ENCODE assay signal across 8 cellular contexts in the genomic region with DNA sequence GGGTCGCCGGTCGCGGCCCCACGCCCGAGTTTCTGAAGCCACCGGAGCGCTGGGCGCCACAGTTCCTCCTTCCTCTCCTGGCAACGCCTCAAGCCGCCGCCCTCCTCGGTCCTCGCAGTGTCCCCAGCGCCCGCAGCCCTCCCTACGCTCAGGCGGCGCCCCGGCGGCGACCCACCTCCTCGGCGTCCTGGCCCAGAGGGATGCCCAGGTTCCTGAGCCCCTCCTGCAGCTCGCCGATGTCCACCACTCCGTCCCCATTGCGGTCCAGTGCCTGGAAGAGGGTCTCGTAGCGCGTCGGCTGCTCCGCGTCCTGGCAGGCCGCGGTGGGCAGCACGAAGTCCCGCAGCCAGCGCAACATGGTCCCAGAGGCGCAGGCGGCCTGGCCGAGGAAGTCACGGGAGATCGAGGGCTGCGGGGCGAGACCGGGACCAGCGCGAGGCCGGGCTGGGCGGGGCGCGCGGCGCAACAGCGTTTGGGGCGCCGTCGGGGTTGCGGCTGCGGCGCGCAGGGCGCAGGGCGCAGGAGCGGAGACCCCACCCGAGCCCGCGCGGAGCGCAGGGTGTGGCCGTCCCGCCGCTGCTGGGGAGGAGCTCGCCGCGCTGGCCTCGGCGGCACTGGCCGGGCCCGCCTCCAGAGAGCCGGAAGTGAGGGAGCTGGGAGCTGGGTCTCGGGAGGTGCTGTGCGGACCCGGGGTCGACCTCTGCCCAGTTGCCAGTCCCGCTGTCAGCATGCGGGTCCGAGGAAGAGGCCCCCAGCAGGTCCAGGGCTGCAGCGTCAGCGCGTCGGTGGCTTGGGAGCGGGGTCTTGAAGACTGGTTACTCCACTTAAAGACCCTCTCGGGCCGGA. TPM values are rescaled to one million over a fixed set of nuclear protein-coding genes. Genes with fewer than 3 reads are reported as not detected.
DNase-seq lines count a peak whose midpoint lies in the region; ATAC-seq and FAIRE-seq lines count a peak whose summit lies in the region.

A gene (minus strand): TSS at position 563 of the 846 bp plus-strand sequence. CDS start 205 bp downstream, at position 358.

- peaks cover 21 to 36% of the 10 kb centered on the region in 2 donors for H3K4me1 Mint-ChIP-seq in natural killer cell treated with Interleukin-12 subunit alpha and Interleukin-12 subunit beta and Interleukin-15 and Interleukin-18, amount 100 ng/mL, for 72 hours (ENCODE audit: low read depth in 2 of 2)

- H3K4me3 Mint-ChIP-seq in natural killer cell treated with Interleukin-12 subunit alpha and Interleukin-12 subunit beta and Interleukin-15 and Interleukin-18, amount 100 ng/mL, for 72 hours = peak within 1 kb of the TSS; percentile 90

- peak; percentile 77 for ATAC-seq in GM19468 (IDR thresholded peaks at IDR 0.05; ENCODE audit: extremely low read depth, unreplicated experiment)
- ATAC-seq in natural killer cell treated with Interleukin-12 subunit alpha and Interleukin-12 subunit beta and Interleukin-15 and Interleukin-18, amount 100 ng/mL, for 72 hours = peak; percentile 99
- ATAC-seq in stimulated activated naive CD8-positive, alpha-beta T cell treated with anti-CD3 and anti-CD28 coated beads, Interleukin-15, Interleukin-2, amounts not matched to agents 100 U/mL and 50 U/mL, for 24 hours = peak; percentile 97

- no peak for FAIRE-seq in HTR-8/SVneo (lab: Jason Lieb, UNC)

- peaks cover 11% of the 10 kb centered on the region for H3K36me3 Mint-ChIP-seq in natural killer cell treated with Interleukin-12 subunit alpha and Interleukin-12 subunit beta and Interleukin-15 and Interleukin-18, amount 100 ng/mL, for 72 hours

- peak; percentile 54 for DNase-seq in COLO829 (ENCODE audit: low spot score)
- DNase-seq in HTR-8/SVneo (ENCODE audit: insufficient read length, low spot score) = peak; percentile 56
- peak; percentile 89 for DNase-seq in RPMI7951 (ENCODE audit: low read depth)
- peak; percentile 63 for DNase-seq in activated T-helper 9 cell treated with anti-CD3 and anti-CD28 coated beads, Interleukin-2, amount 50 U/mL, for 16 hours (ENCODE audit: low read depth)
- DNase-seq in fibroblast of peridontal ligament (ENCODE audit: extremely low read depth) = peak; percentile 65
- DNase-seq in natural killer cell treated with Interleukin-12 subunit alpha and Interleukin-12 subunit beta and Interleukin-15 and Interleukin-18, amount 100 ng/mL, for 72 hours (ENCODE audit: low spot score) = peak; percentile 81
- DNase-seq in stimulated activated naive CD8-positive, alpha-beta T cell treated with anti-CD3 and anti-CD28 coated beads, Interleukin-15, Interleukin-2, amounts not matched to agents 100 U/mL and 50 U/mL, for 24 hours = peak; percentile 82

- peaks cover 6 to 13% of the 10 kb centered on the region in 2 donors for H3K27me3 Mint-ChIP-seq in natural killer cell treated with Interleukin-12 subunit alpha and Interleukin-12 subunit beta and Interleukin-15 and Interleukin-18, amount 100 ng/mL, for 72 hours

- peak within 1 kb of the TSS; percentile 65 to 84 for H3K27ac Mint-ChIP-seq in natural killer cell treated with Interleukin-12 subunit alpha and Interleukin-12 subunit beta and Interleukin-15 and Interleukin-18, amount 100 ng/mL, for 72 hours

- H3K9me3 Mint-ChIP-seq in natural killer cell treated with Interleukin-12 subunit alpha and Interleukin-12 subunit beta and Interleukin-15 and Interleukin-18, amount 100 ng/mL, for 72 hours = peaks cover 2% of the 10 kb centered on the region

RNA-seq across cellular contexts. Expression of the gene that starts here (rescaled TPM):
- 70.3 and 86.8 TPM in 2 replicates for total RNA-seq in RPMI7951 (2014; rRNA removed; shearing (Covaris generic))
- 10 to 100 TPM in 1 of 2 donors, 1 to 10 TPM in 1; 8.8 to 17.3 TPM for total RNA-seq in natural killer cell treated with Interleukin-12 subunit alpha and Interleukin-12 subunit beta and Interleukin-15 and Interleukin-18, amount 100 ng/mL, for 72 hours

Comparison
In these comparisons a context has a peak if more than half of its experiments do, and no peak if none do; other contexts are left out.
1. Peak in every context shown above with its lines: DNase-seq and ATAC-seq.